Comparison of ENCODE assay signal across 11 cellular contexts in the genomic region with DNA sequence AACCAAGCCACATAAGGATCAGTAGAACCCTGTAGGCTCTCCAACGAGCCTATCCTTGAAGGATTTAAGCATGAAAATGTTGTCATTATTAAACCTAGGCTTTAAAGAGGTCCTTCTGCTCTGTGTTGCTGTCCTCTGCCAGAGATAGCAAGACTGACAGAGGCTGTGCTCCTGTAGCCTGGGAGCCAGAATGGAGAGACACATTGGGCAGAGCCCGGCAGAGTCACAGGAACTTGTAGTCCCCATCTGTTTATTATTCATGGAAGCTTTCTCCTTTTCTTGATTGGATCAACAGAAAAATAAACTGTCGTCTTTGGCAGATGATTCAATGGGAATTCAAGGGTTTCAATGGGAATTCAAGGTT. TPM values are rescaled to one million over a fixed set of nuclear protein-coding genes. Genes with fewer than 3 reads are reported as not detected.
DNase-seq lines count a peak whose midpoint lies in the region; ATAC-seq lines count a peak whose summit lies in the region.
"Had no signal": no experiment of that assay in that cellular context is flagged by ENCODE, and none has a peak within 500 bp of the region (broad histone marks: within the 10 kb centered on the region; RNA-seq: fewer than 3 reads in every experiment).

No MANE protein-coding gene starts in this region.

- no peak overlapping the region for H3K4me3 ChIP-seq in BLaER1
- H3K4me3 ChIP-seq in GM08714 (ENCODE audit: low read length): peak overlapping the region; percentile 18; the same call in 1 of the 2 replicates
- no peak overlapping the region for H3K4me3 ChIP-seq in muscle layer of duodenum (ENCODE audit: low read depth in 1 of 2, low read length in 2 of 2)
- H3K4me3 ChIP-seq: dorsolateral prefrontal cortex had no signal

- peaks cover 9 to 25% of the 10 kb centered on the region in 2 donors for H3K9me3 Mint-ChIP-seq in activated naive CD4-positive, alpha-beta T cell treated with anti-CD3 and anti-CD28 coated beads, Interleukin-2, amount 50 U/mL, for 72 hours

- DNase-seq in activated naive CD4-positive, alpha-beta T cell treated with anti-CD3 and anti-CD28 coated beads, Interleukin-2, amount 50 U/mL, for 72 hours (ENCODE audit: low spot score in 2 of 2): no peak
- DNase-seq in NAMALWA (ENCODE audit: low spot score) (no peak), SIG-M5 (lab: John Stamatoyannopoulos, UW) (no peak)
- DNase-seq: dorsolateral prefrontal cortex, NCI-H2171 treated with DMSO at 0.1 percent for 48 hours, PC-3 had no signal

- H3K4me1 ChIP-seq in BLaER1: peaks cover 61% of the 10 kb centered on the region
- peaks cover 0 to 7% of the 10 kb centered on the region in 2 donors for H3K4me1 ChIP-seq in muscle layer of duodenum (ENCODE audit: control insufficient read depth in 1 of 2, insufficient read depth in 2 of 2, low read length in 2 of 2)

- H3K4me2 ChIP-seq in BLaER1: peak overlapping the region; percentile 83

- H3K27me3 ChIP-seq in BLaER1 (no peaks in the 10 kb centered on the region), muscle layer of duodenum (ENCODE audit: low read depth, low read length) (no peaks in the 10 kb centered on the region)

- peaks cover 39% of the 10 kb centered on the region for H3K9me3 ChIP-seq in BLaER1
- no peaks in the 10 kb centered on the region for H3K9me3 ChIP-seq in muscle layer of duodenum (ENCODE audit: control insufficient read depth in 1 of 2, low read length in 2 of 2)

- H3K9ac ChIP-seq in BLaER1: peak overlapping the region; percentile 43; the same call in 1 of the 2 replicates

- peak; percentile 1 to 56 for ATAC-seq in activated naive CD4-positive, alpha-beta T cell treated with anti-CD3 and anti-CD28 coated beads, Interleukin-2, amount 50 U/mL, for 72 hours
- ATAC-seq in GM18873 (IDR thresholded peaks at IDR 0.05; ENCODE audit: low FRiP score, unreplicated experiment) (no peak), HG02759 (IDR thresholded peaks at IDR 0.05; ENCODE audit: unreplicated experiment) (no peak)
- ATAC-seq: PC-3 had no signal

- H3K27ac ChIP-seq in BLaER1 (peak overlapping the region; percentile 74), muscle layer of duodenum (ENCODE audit: low read length) (peak overlapping the region; percentile 74)

- H4K20me1 ChIP-seq in BLaER1: no peaks in the 10 kb centered on the region

- H3K36me3 ChIP-seq in BLaER1 (peaks cover 10% of the 10 kb centered on the region), muscle layer of duodenum (ENCODE audit: control insufficient read depth in 1 of 2, insufficient read depth in 2 of 2, low read length in 2 of 2) (no peaks in the 10 kb centered on the region)

- peak overlapping the region; percentile 86 to 95 for H3K27ac Mint-ChIP-seq in activated naive CD4-positive, alpha-beta T cell treated with anti-CD3 and anti-CD28 coated beads, Interleukin-2, amount 50 U/mL, for 72 hours

- H3K36me3 Mint-ChIP-seq in activated naive CD4-positive, alpha-beta T cell treated with anti-CD3 and anti-CD28 coated beads, Interleukin-2, amount 50 U/mL, for 72 hours: peaks cover 19 to 65% of the 10 kb centered on the region in 2 donors

RNA-seq across cellular contexts. Expression of gene SLAMF1, which starts 19.2 kb away (rescaled TPM):
- total RNA-seq in activated naive CD4-positive, alpha-beta T cell treated with anti-CD3 and anti-CD28 coated beads, Interleukin-2, amount 50 U/mL, for 72 hours: 10 to 100 TPM; 84.3 to 96.3 TPM
- total RNA-seq: PC-3 had no signal

RNA-seq across cellular contexts. Expression of gene CD48, which starts 45.6 kb away (rescaled TPM):
- 100 to 1,000 TPM; 231 to 236 TPM for total RNA-seq in activated naive CD4-positive, alpha-beta T cell treated with anti-CD3 and anti-CD28 coated beads, Interleukin-2, amount 50 U/mL, for 72 hours
- total RNA-seq: PC-3 had no signal

Comparison
In these comparisons a context has a peak if more than half of its experiments do, and no peak if none do; other contexts are left out.
1. ATAC-seq: peak in activated naive CD4-positive, alpha-beta T cell treated with anti-CD3 and anti-CD28 coated beads, Interleukin-2, amount 50 U/mL, for 72 hours (2 of 2); none in GM18873 (single experiment) and HG02759 (single experiment).